13 cellular contexts compared by ENCODE assay signal in the genomic region with DNA sequence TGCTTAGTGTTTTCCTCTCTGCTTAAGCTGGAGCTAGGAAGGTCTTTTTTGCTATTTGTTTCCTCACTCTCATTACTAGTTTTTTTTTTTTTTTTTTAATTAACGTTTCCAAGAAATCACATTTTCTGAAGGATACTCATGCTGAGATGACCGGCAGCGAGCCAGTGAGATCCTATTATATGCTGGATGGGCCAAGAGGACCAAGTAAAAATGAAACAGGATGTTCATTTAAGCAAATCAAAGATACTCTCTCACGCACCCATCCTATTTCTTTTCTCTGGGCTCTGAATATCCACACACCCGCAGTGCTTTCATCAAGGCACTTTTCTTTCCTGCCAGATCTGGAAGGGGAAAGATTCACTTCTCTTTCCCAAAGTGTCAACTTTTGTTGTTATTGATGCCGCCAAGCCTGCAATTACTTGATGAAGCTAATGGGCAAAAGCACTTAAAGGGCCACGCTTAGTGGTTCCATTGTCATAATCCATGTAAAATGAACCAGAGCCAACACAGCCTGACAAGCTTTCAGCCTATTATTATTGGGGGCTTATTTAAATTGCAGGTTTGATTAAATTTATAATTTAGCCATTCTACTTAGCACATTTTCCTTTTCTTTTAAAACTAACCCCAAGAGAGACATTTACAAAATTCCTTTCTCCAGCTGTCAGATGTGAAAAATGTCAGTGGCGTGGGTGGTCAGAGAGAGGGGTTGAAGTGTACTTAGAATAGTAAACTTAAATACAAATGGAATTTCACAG.
DNase-seq lines count a peak whose midpoint lies in the region; ATAC-seq, FAIRE-seq and TF ChIP-seq lines count a peak whose summit lies in the region.
"Had no signal": no experiment of that assay in that cellular context is flagged by ENCODE, and none has a peak within 500 bp of the region (broad histone marks: within the 10 kb centered on the region; RNA-seq: fewer than 3 reads in every experiment).

No MANE protein-coding gene starts in this region.

- H3K4me3 ChIP-seq in adipocyte (ENCODE audit: low read length): peak overlapping the region; percentile 36
- H3K4me3 ChIP-seq: Peyer's patch, thyroid gland had no signal

- TF ChIP-seq POLR2A in GM12891 (IDR thresholded peaks at IDR 0.05; ENCODE audit: low read depth, low read length): no peak

- no peaks in the 10 kb centered on the region for H3K4me1 ChIP-seq in adipocyte (ENCODE audit: control insufficient read depth, insufficient read depth, low read length)
- H3K4me1 ChIP-seq: Peyer's patch, thyroid gland had no signal

- ATAC-seq in esophagus mucosa: no peak
- no peak for ATAC-seq in HG03378 (IDR thresholded peaks at IDR 0.05; ENCODE audit: unreplicated experiment)

- CTCF ChIA-PET in GM10248 (lab: Yijun Ruan, JAX): interaction anchor here (1.6 kb wide), 1 partner anchor 18 kb away, joined by 6 read pairs; no protein-coding TSS in a partner anchor

- DNase-seq in COR-L47 (lab: John Stamatoyannopoulos, UW): peak; percentile 49
- DNase-seq in NCI-H1105 (lab: John Stamatoyannopoulos, UW): peak; percentile 89
- DNase-seq in adipocyte (ENCODE audit: low read depth): no peak
- peak; percentile 56 for DNase-seq in left kidney (ENCODE audit: low read depth, low spot score)
- no peak for DNase-seq in GM12891 (ENCODE audit: insufficient read length, low spot score)
- DNase-seq in GM10248 (ENCODE audit: extremely low spot score): no peak
- DNase-seq: Calu3, NCI-H510A, Peyer's patch, thyroid gland had no signal

- no peaks in the 10 kb centered on the region for H3K36me3 ChIP-seq in adipocyte (ENCODE audit: control insufficient read depth, insufficient read depth, low read length, severe bottlenecking)
- H3K36me3 ChIP-seq: Peyer's patch, thyroid gland had no signal

- POLR2A ChIA-PET in GM10248 (lab: Yijun Ruan, JAX): no interaction called here

- FAIRE-seq in GM12891 (lab: Jason Lieb, UNC): no peak
- FAIRE-seq: colon had no signal

- H3K9ac ChIP-seq in adipocyte (ENCODE audit: low read length): no peak overlapping the region

- TF ChIP-seq CTCF in GM10248 (IDR thresholded peaks at IDR 0.05; ENCODE audit: control extremely low read depth, extremely low read depth, low read depth, missing control alignments): no peak

- H3K27me3 ChIP-seq in adipocyte (replicated peaks; ENCODE audit: control insufficient read depth, insufficient read depth, low read length): peaks cover 11% of the 10 kb centered on the region
- H3K27me3 ChIP-seq: Peyer's patch, thyroid gland had no signal

- H3K9me3 ChIP-seq in adipocyte (ENCODE audit: control insufficient read depth, low read length): no peaks in the 10 kb centered on the region
- H3K9me3 ChIP-seq: Peyer's patch, thyroid gland had no signal

TF ChIP-seq in GM12891, 5 proteins besides CTCF, POLR2A, EP300 and RAD21:
- no peak for TF ChIP-seq POU2F2 (IDR thresholded peaks at IDR 0.05; ENCODE audit: low read depth, low read length)
- no peak for TF ChIP-seq PAX5 (IDR thresholded peaks at IDR 0.05; ENCODE audit: insufficient read depth, low read length, severe bottlenecking)
- TF ChIP-seq SPI1 (IDR thresholded peaks at IDR 0.05; ENCODE audit: low read depth, low read length): no peak
- TF ChIP-seq POLR2AphosphoS5 (IDR thresholded peaks at IDR 0.05; ENCODE audit: low read depth, low read length): no peak
- TF ChIP-seq TAF1 (IDR thresholded peaks at IDR 0.05; ENCODE audit: low read depth, low read length): no peak

Comparison
In these comparisons a context has a peak if more than half of its experiments do, and no peak if none do; other contexts are left out.
1. DNase-seq: peak in COR-L47 (single experiment), NCI-H1105 (single experiment) and left kidney (single experiment); none in adipocyte (single experiment), GM12891 (single experiment) and GM10248 (single experiment).